Comparison of ENCODE assay signal across 13 cellular contexts in the genomic region with DNA sequence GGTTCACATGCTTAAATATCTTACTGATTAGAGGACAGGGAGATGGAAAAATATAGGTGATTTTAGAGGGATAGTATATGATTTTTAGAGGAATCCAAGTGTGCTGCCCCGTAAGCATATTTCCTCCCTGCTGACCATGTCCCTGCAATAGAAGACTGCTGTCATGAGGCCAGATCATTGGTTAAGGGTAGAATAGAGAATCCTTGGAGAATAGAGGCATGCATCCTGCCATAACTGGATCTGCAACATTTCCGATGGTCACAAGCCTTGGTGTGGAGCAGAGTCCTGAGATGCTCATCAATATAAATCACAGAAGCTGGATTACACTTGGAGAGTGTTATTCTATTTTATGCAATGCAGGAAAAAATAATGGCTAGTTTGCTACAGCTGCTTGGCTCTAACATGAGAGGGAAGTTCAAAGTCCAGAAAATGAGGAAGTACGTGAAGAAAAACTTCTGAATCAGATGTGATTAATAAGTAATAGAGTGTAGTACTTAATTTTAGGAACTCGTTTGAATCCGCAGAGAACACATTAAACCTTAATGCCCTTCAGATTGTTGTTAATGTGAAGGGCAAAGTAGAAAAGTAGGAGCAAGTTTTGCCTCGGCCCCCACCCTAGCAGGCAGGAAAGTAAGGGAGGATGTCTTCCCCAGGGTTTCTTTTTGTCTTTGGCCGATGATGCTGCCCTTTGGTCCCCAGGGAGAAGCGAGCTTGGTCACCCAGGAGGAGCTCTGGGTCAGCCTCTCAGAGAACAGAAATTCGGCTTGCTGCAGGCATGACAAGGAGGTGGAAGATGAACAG. TPM values are rescaled to one million over a fixed set of nuclear protein-coding genes. Genes with fewer than 3 reads are reported as not detected.
DNase-seq lines count a peak whose midpoint lies in the region; ATAC-seq, FAIRE-seq and TF ChIP-seq lines count a peak whose summit lies in the region.
"Had no signal": no experiment of that assay in that cellular context is flagged by ENCODE, and none has a peak within 500 bp of the region (broad histone marks: within the 10 kb centered on the region; RNA-seq: fewer than 3 reads in every experiment).

No MANE protein-coding gene starts in this region.

- ATAC-seq in right cardiac atrium (no peak), Right ventricle myocardium superior (ENCODE audit: poor library complexity) (no peak), HG03135 (IDR thresholded peaks at IDR 0.05; ENCODE audit: unreplicated experiment) (peak; percentile 45), K562 (no peak; the same call in 2 of the 3 replicates)

- H3K27ac Mint-ChIP-seq in osteocyte (ENCODE audit: unreplicated experiment): no peak overlapping the region
- H3K27ac Mint-ChIP-seq: brain, immature natural killer cell had no signal

- no peaks in the 10 kb centered on the region for H3K9me1 ChIP-seq in K562 (ENCODE audit: control insufficient read depth, insufficient read depth, low read length)

- TF ChIP-seq POLR2A in K562 (conservative IDR thresholded peaks at IDR 0.05): no peak

- DNase-seq in right cardiac atrium: no peak
- DNase-seq in Right ventricle myocardium superior: no peak
- no peak for DNase-seq in K562 (ENCODE audit: extremely low read depth in 1 of 4, low spot score in 3 of 4)
- DNase-seq in GOT3 (lab: John Stamatoyannopoulos, UW): no peak
- no peak for DNase-seq in putamen (ENCODE audit: low spot score)
- no peak for DNase-seq in osteocyte (ENCODE audit: extremely low spot score, unreplicated experiment)
- no peak for DNase-seq in WERI-Rb-1
- DNase-seq: activated T-cell treated with anti-CD3 and anti-CD28 coated beads for 4 hours, immature natural killer cell, NCI-H748 treated with DMSO at 0.1 percent for 48 hours had no signal

- peak overlapping the region; percentile 80 for H3K27ac ChIP-seq in right cardiac atrium (ENCODE audit: low read length)
- peak overlapping the region; percentile 26; the same call in 1 of the 3 replicates for H3K27ac ChIP-seq in K562 (ENCODE audit: extremely low read depth, low read depth, low read length)
- H3K27ac ChIP-seq in WERI-Rb-1: no peak overlapping the region

- H3K27me3 ChIP-seq in right cardiac atrium (ENCODE audit: control insufficient read depth, insufficient read depth) (no peaks in the 10 kb centered on the region), K562 (ENCODE audit: control insufficient read depth in 2 of 2, insufficient read depth in 2 of 2, low read length in 2 of 2) (no peaks in the 10 kb centered on the region), WERI-Rb-1 (ENCODE audit: insufficient read depth, low read depth, severe bottlenecking) (peaks cover 92% of the 10 kb centered on the region)

- CTCF ChIA-PET in K562 (lab: Yijun Ruan, JAX; ENCODE audit: low intra/inter-chr PET ratio): no interaction called here

- H4K20me1 ChIP-seq in K562 (replicated peaks; ENCODE audit: control insufficient read depth, insufficient read depth, low read length): no peaks in the 10 kb centered on the region

- no peak for TF ChIP-seq EP300 in K562 (IDR thresholded peaks at IDR 0.05; ENCODE audit: low read length)

- WGBS in right cardiac atrium: 63% methylated on average over 9 of the region's 9 CpGs
- WGBS in K562 (ENCODE audit: insufficient coverage, low coverage, missing lambda C conversion rate): 59% methylated on average over 9 of the region's 9 CpGs

- H3K36me3 Mint-ChIP-seq in osteocyte (ENCODE audit: unreplicated experiment): no peaks in the 10 kb centered on the region
- H3K36me3 Mint-ChIP-seq: brain, immature natural killer cell had no signal

- POLR2A ChIA-PET in K562 (lab: Yijun Ruan, JAX): interaction anchor here (0.6 to 1.7 kb wide), 5 partner anchors 8 to 208 kb away, joined by 3 to 9 read pairs (median 3); no protein-coding TSS in a partner anchor

- no peak for TF ChIP-seq RAD21 in K562 (CRISPR knock-in tag; conservative IDR thresholded peaks at IDR 0.05 in 1 of 2, IDR thresholded peaks at IDR 0.05 in 1 of 2)

- H2AFZ ChIP-seq in K562 (ENCODE audit: low read depth, low read length): peak overlapping the region; percentile 61

- FAIRE-seq in K562 (lab: Jason Lieb, UNC): no peak

- in situ Hi-C loops in K562 (cut with MboI): no loop called here

- TF ChIP-seq CTCF in K562 (IDR thresholded peaks at IDR 0.05 in 2 of 3, conservative IDR thresholded peaks at IDR 0.05 in 1 of 3; ENCODE audit: insufficient read depth in 2 of 3, low read depth in 1 of 3, low read length in 3 of 3) (no peak), osteocyte (IDR thresholded peaks at IDR 0.05) (no peak), WERI-Rb-1 (IDR thresholded peaks at IDR 0.05; ENCODE audit: low read depth, low read length) (no peak)

- H3K4me1 Mint-ChIP-seq in osteocyte (ENCODE audit: unreplicated experiment): no peaks in the 10 kb centered on the region
- H3K4me1 Mint-ChIP-seq: immature natural killer cell had no signal

- H3K36me3 ChIP-seq in K562 (ENCODE audit: control insufficient read depth, insufficient read depth, low read length) (peaks cover 22% of the 10 kb centered on the region; the same call in 2 of the 3 replicates), WERI-Rb-1 (no peaks in the 10 kb centered on the region)

- H3K4me1 ChIP-seq in right cardiac atrium (ENCODE audit: control insufficient read depth, insufficient read depth, low read length) (no peaks in the 10 kb centered on the region), K562 (replicated peaks in 1 of 2; ENCODE audit: control insufficient read depth in 2 of 2, insufficient read depth in 2 of 2, low read length in 2 of 2) (peaks cover 4 to 30% of the 10 kb centered on the region in 2 experiments; a peak in 4 of 5 replicates)

- H3K4me3 ChIP-seq in right cardiac atrium (ENCODE audit: low read length) (no peak overlapping the region), K562 (no peak overlapping the region), WERI-Rb-1 (ENCODE audit: low read depth, low read length) (no peak overlapping the region)

- H3K9me3 ChIP-seq in right cardiac atrium (ENCODE audit: control insufficient read depth, low read length) (no peaks in the 10 kb centered on the region), K562 (replicated peaks; ENCODE audit: control insufficient read depth, insufficient read depth, low read depth, low read length) (peaks cover 7% of the 10 kb centered on the region; the same call in 1 of the 2 replicates), WERI-Rb-1 (ENCODE audit: severe bottlenecking) (no peaks in the 10 kb centered on the region)

- H3K79me2 ChIP-seq in K562 (ENCODE audit: control insufficient read depth, insufficient read depth, low read length): peaks cover 8% of the 10 kb centered on the region; the same call in 1 of the 3 replicates

- peak overlapping the region; percentile 9; the same call in 1 of the 2 replicates for H3K4me2 ChIP-seq in K562 (ENCODE audit: insufficient read depth, low read length)

- H3K27me3 Mint-ChIP-seq in osteocyte (ENCODE audit: unreplicated experiment): no peaks in the 10 kb centered on the region

- no TSS peak for BruUV-seq in K562 (replicated peaks; lab: Mats Ljungman, UMichigan)

- no peak overlapping the region for H3K4me3 Mint-ChIP-seq in osteocyte (ENCODE audit: unreplicated experiment)
- H3K4me3 Mint-ChIP-seq: brain, immature natural killer cell had no signal

- H3K9ac ChIP-seq in K562 (ENCODE audit: insufficient read depth in 1 of 2, low read depth in 2 of 2, low read length in 2 of 2): peak overlapping the region in 1 of 2 experiments; percentile 18; a peak in 1 of 4 replicates

- intact Hi-C loops in right cardiac atrium (cut with DNase I): no loop called here
- intact Hi-C loops in Right ventricle myocardium superior (cut with DNase I): no loop called here
- intact Hi-C loops in K562 (cut with micrococcal nuclease): no loop called here

- H3K9me3 Mint-ChIP-seq in osteocyte (ENCODE audit: unreplicated experiment): peaks cover 9% of the 10 kb centered on the region

TF ChIP-seq in K562, 482 proteins besides CTCF, POLR2A, EP300 and RAD21:
- no peak for TF ChIP-seq NFE2 (IDR thresholded peaks at IDR 0.05; ENCODE audit: low read depth)
- peak; percentile 32; the same call in 1 of the 2 replicates for TF ChIP-seq SPI1 (IDR thresholded peaks at IDR 0.05; ENCODE audit: borderline replicate concordance, low read depth, low read length)

RNA-seq across cellular contexts. Expression of a gene that starts 59.4 kb away (rescaled TPM):
- total RNA-seq in right cardiac atrium: 10 to 100 TPM; 72.0 to 95.6 (median 86.0) TPM
- polyA plus RNA-seq in right cardiac atrium: 82.2 TPM
- total RNA-seq in Right ventricle myocardium superior: 23.9 TPM
- total RNA-seq in K562 (2011; cell fraction: chromatin; rRNA removed; ENCODE audit: low replicate concordance): 25.8 and 31.2 TPM in 2 replicates
- 36.3 and 38.5 TPM in 2 replicates for total RNA-seq in K562 (2011; cell fraction: nucleolus; rRNA removed)
- total RNA-seq in K562 (2011; cell fraction: nucleoplasm; rRNA removed): 34.2 and 46.4 TPM in 2 replicates
- total RNA-seq in K562 (2014; rRNA removed): 6.0 and 6.7 TPM in 2 replicates
- 6.0 and 7.0 TPM in 2 replicates for total RNA-seq in K562 (2014; rRNA removed; fragmentation: Illumina TruSeq; extraction: Trizol)
- 4.1 and 4.7 TPM in 2 replicates for total RNA-seq in K562 (2015; rRNA removed; fragmentation: Illumina TruSeq; extraction: Trizol)
- 9.4 and 9.8 TPM in 2 replicates for total RNA-seq in K562 (2021)
- polyA plus RNA-seq in K562 (2011; rRNA removed): 19.9 and 22.7 TPM in 2 replicates
- polyA plus RNA-seq in K562 (2011; cell fraction: cytosol; rRNA removed): 20.0 and 35.2 TPM in 2 replicates
- polyA plus RNA-seq in K562 (2011; cell fraction: nucleus; rRNA removed): 16.3 and 25.6 TPM in 2 replicates
- 6.0 and 6.4 TPM in 2 replicates for polyA plus RNA-seq in K562 (2012)
- polyA plus RNA-seq in K562 (2014; fragmentation: Illumina TruSeq; extraction: Trizol): 7.4 and 9.3 TPM in 2 replicates
- polyA plus RNA-seq in K562 (2014; fragmentation: Nextera tagmentation; extraction: Ambion mirVana): 1 to 10 TPM; 3.1 to 3.5 TPM
- 8.0 and 9.8 TPM in 2 replicates for polyA plus RNA-seq in K562 (2014; rRNA removed)
- 19.6 and 25.5 TPM in 2 replicates for polyA minus RNA-seq in K562 (2011; rRNA and poly(A)+ RNA removed)
- 20.0 and 23.3 TPM in 2 replicates for polyA minus RNA-seq in K562 (2011; cell fraction: cytosol; rRNA and poly(A)+ RNA removed)
- polyA minus RNA-seq in K562 (2011; cell fraction: nucleus; rRNA and poly(A)+ RNA removed): 16.6 and 19.1 TPM in 2 replicates
- not detected in 2 replicates for total RNA-seq in osteocyte
- total RNA-seq: A673 had no signal
- polyA plus RNA-seq: immature natural killer cell had no signal
